29 cellular contexts compared by ENCODE assay signal in the genomic region with DNA sequence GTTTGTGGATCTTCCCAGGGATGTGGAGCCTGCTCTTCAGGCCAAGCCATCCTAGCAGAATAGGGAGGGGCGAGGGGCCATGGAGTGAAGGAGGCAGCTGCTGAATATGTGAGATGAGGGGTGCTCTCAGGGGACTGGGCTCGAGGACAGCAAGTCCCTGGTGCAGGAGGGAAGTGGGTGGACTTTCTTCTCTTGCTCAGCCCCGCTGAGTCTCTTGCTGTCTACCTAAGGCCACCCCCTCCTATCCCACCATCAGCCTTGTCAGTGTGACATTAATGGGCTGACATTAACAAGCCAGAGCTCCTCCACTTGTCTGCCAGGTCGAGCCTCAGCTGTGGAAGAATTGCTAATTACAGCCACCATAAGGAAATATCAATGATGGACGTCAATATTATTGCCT. TPM values are rescaled to one million over a fixed set of nuclear protein-coding genes. Genes with fewer than 3 reads are reported as not detected.
"Had no signal": no experiment of that assay in that cellular context is flagged by ENCODE, and none has a peak within 500 bp of the region (broad histone marks: within the 10 kb centered on the region; RNA-seq: fewer than 3 reads in every experiment).

No MANE protein-coding gene starts in this region.

- H3K4me3 Mint-ChIP-seq: effector memory CD8-positive, alpha-beta T cell; memory B cell; mesothelial cell of epicardium; natural killer cell treated with Interleukin-12 subunit alpha and Interleukin-12 subunit beta and Interleukin-15 and Interleukin-18, amount 100 ng/mL, for 72 hours; neural progenitor cell; stimulated activated memory B cell treated with anti-CD40 and anti-IgM and Interleukin-4, amounts not matched to agents 10 μg/mL and 1 μg/mL and 100 μg/mL, for 72 hours; stimulated activated naive CD8-positive, alpha-beta T cell treated with anti-CD3 and anti-CD28 coated beads, Interleukin-15, Interleukin-2, amounts not matched to agents 100 ng/mL and 50 ng/mL, for 24 hours had no signal

- ATAC-seq: effector memory CD8-positive, alpha-beta T cell; left cardiac atrium; lower lobe of right lung; natural killer cell treated with Interleukin-12 subunit alpha and Interleukin-12 subunit beta and Interleukin-15 and Interleukin-18, amount 100 ng/mL, for 72 hours; right lobe of liver; stimulated activated memory B cell treated with anti-CD40 and anti-IgM and Interleukin-4, amounts not matched to agents 10 μg/mL and 1 μg/mL and 100 μg/mL, for 72 hours; upper lobe of right lung had no signal

- H3K27ac Mint-ChIP-seq: memory B cell; mesothelial cell of epicardium; natural killer cell treated with Interleukin-12 subunit alpha and Interleukin-12 subunit beta and Interleukin-15 and Interleukin-18, amount 100 ng/mL, for 72 hours; stimulated activated memory B cell treated with anti-CD40 and anti-IgM and Interleukin-4, amounts not matched to agents 10 μg/mL and 1 μg/mL and 100 μg/mL, for 72 hours; stimulated activated naive CD8-positive, alpha-beta T cell treated with anti-CD3 and anti-CD28 coated beads, Interleukin-15, Interleukin-2, amounts not matched to agents 100 ng/mL and 50 ng/mL, for 24 hours had no signal

- H3K9me3 Mint-ChIP-seq: effector memory CD8-positive, alpha-beta T cell; memory B cell; mesothelial cell of epicardium; natural killer cell treated with Interleukin-12 subunit alpha and Interleukin-12 subunit beta and Interleukin-15 and Interleukin-18, amount 100 ng/mL, for 72 hours; neural progenitor cell; stimulated activated memory B cell treated with anti-CD40 and anti-IgM and Interleukin-4, amounts not matched to agents 10 μg/mL and 1 μg/mL and 100 μg/mL, for 72 hours; stimulated activated naive CD8-positive, alpha-beta T cell treated with anti-CD3 and anti-CD28 coated beads, Interleukin-15, Interleukin-2, amounts not matched to agents 100 ng/mL and 50 ng/mL, for 24 hours had no signal

- H3K27ac ChIP-seq: esophagus squamous epithelium, hepatocyte, left ventricle myocardium inferior, lower lobe of right lung, neural progenitor cell, parathyroid adenoma, prostate gland, right lobe of liver, spleen, testis, tibial nerve, upper lobe of right lung, vagina had no signal

- H3K4me1 Mint-ChIP-seq: mesothelial cell of epicardium; stimulated activated memory B cell treated with anti-CD40 and anti-IgM and Interleukin-4, amounts not matched to agents 10 μg/mL and 1 μg/mL and 100 μg/mL, for 72 hours had no signal

- FAIRE-seq: kidney had no signal

- H3K36me3 Mint-ChIP-seq: memory B cell; mesothelial cell of epicardium; natural killer cell treated with Interleukin-12 subunit alpha and Interleukin-12 subunit beta and Interleukin-15 and Interleukin-18, amount 100 ng/mL, for 72 hours; neural progenitor cell; stimulated activated memory B cell treated with anti-CD40 and anti-IgM and Interleukin-4, amounts not matched to agents 10 μg/mL and 1 μg/mL and 100 μg/mL, for 72 hours had no signal

- DNase-seq: effector memory CD8-positive, alpha-beta T cell; esophagus squamous epithelium; foreskin fibroblast; kidney; left cardiac atrium; left ventricle myocardium inferior; lower lobe of right lung; occipital lobe; right lobe of liver; spleen; stimulated activated CD4-positive, alpha-beta T cell treated with anti-CD3 and anti-CD28 coated beads, Interleukin-15, amount 100 ng/mL, for 24 hours; stimulated activated CD4-positive, alpha-beta T cell treated with anti-CD3 and anti-CD28 coated beads, Interleukin-1b, Interleukin-23, amount 100 ng/mL, for 48 hours; stimulated activated CD4-positive, alpha-beta T cell treated with anti-CD3 and anti-CD28 coated beads, Interleukin-4, amount 100 ng/mL, for 24 hours; testis; upper lobe of right lung had no signal

RNA-seq across cellular contexts. Expression of a gene that starts 34.6 kb away (rescaled TPM):
- total RNA-seq: epithelial cell of proximal tubule; myocyte; natural killer cell treated with Interleukin-12 subunit alpha and Interleukin-12 subunit beta and Interleukin-15 and Interleukin-18, amount 100 ng/mL, for 72 hours; renal cortical epithelial cell had no signal
